ENCODE assay signal across 8 cellular contexts in the genomic region with DNA sequence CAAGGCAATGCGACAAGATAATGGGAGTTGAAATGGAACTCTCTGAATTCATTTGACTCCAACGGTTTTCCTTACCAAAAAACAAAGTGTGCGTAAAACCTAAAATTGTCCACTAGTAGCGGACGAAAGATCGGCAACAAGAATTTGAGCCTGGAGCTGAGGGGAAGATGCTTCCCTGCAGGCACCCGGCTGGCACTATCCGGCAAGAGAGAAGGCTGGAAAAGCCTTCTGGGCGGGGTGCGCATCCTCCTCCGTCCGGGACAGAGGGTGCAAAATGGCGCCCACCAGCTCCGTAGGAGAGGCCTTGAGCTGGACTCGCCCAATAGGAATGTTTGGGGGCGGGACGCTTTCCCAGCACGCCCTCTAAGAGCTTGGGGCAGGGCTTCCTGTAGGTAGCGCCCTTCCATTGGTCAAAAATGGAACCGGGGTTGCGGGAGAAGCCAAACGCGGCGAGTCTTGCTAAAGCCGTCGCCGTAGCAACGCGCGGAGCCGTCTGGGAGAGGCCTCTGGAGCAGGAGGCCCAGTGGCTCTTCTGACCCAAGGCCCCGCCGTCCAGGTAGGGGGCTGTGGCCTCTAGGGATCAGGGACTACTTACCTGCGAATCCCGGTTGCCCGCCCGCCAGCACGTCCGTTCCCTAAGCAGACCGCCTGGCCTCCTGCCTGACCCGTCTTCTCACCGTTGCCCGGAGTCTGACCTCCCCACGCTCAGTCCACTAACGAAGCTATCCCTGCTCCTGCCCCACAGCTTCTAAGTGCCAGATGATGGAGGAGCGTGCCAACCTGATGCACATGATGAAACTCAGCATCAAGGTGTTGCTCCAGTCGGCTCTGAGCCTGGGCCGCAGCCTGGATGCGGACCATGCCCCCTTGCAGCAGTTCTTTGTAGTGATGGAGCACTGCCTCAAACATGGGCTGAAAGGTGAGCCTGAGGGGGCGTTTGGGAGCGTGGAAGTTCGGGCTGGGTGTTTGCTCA. TPM values are rescaled to one million over a fixed set of nuclear protein-coding genes. Genes with fewer than 3 reads are reported as not detected.
DNase-seq lines count a peak whose midpoint lies in the region; ATAC-seq and TF ChIP-seq lines count a peak whose summit lies in the region.

No MANE protein-coding gene starts in this region.

- peaks cover 7% of the 10 kb centered on the region for H4K20me1 ChIP-seq in osteoblast (ENCODE audit: insufficient read depth, low read length)

- H3K27ac ChIP-seq in osteoblast (ENCODE audit: low read depth, low read length), result peak overlapping the region; percentile 72
- peak overlapping the region; percentile 82 to 83 for H3K27ac ChIP-seq in testis

- TF ChIP-seq CTCF in osteoblast (IDR thresholded peaks at IDR 0.05; ENCODE audit: extremely low read depth, low read depth, low read length) (no peak), testis (IDR thresholded peaks at IDR 0.05) (peak in 1 of 3 experiments; percentile 20)

- H3K4me3 Mint-ChIP-seq in activated naive CD8-positive, alpha-beta T cell treated with anti-CD3 and anti-CD28 coated beads, Interleukin-2, amount 10 ng/mL, durations not matched to agents 7 days and 5 days, result peak overlapping the region; percentile 85

- H3K4me3 ChIP-seq in osteoblast (ENCODE audit: insufficient read depth, low read length), result peak overlapping the region; percentile 87
- peak overlapping the region; percentile 61 to 65 for H3K4me3 ChIP-seq in testis

- ATAC-seq in GM21381 (IDR thresholded peaks at IDR 0.05; ENCODE audit: unreplicated experiment), result peak; percentile 98
- ATAC-seq in activated naive CD8-positive, alpha-beta T cell treated with anti-CD3 and anti-CD28 coated beads, Interleukin-2, amount 10 ng/mL, durations not matched to agents 7 days and 5 days (ENCODE audit: low read depth), result peak; percentile 100

- intact Hi-C loops in head of caudate nucleus (cut with DNase I) (loop anchor here (10.0 kb wide), 1 partner anchor 65 kb away; the partner anchor contains the start of gene HNRNPH1), testis (cut with DNase I; ENCODE audit: low total_unique reads) (no loop called here)

- H3K27me3 ChIP-seq in osteoblast (ENCODE audit: insufficient read depth, low read length) (no peaks in the 10 kb centered on the region), testis (no peaks in the 10 kb centered on the region)

- 2 to 6% methylated on average over 25 to 43 of the region's 52 CpGs for WGBS in testis, 2 donors

- POLR2A ChIA-PET in activated naive CD8-positive, alpha-beta T cell treated with anti-CD3 and anti-CD28 coated beads, Interleukin-2, amount 10 ng/mL, durations not matched to agents 7 days and 5 days (lab: Charles Lee), result interaction anchor here (0.5 to 2.9 kb wide), 6 partner anchors 9 to 500 kb away, joined by 3 to 29 read pairs (median 4); partner anchors contain the start of genes HNRNPH1, RUFY1 and ZNF354C

- TF ChIP-seq POLR2A in testis (IDR thresholded peaks at IDR 0.05), result peak; percentile 80

- H3K9me3 ChIP-seq in osteoblast (ENCODE audit: low read depth, low read length) (no peaks in the 10 kb centered on the region), testis (no peaks in the 10 kb centered on the region)

- peaks cover 6% of the 10 kb centered on the region for H3K4me1 ChIP-seq in osteoblast (ENCODE audit: insufficient read depth, low read length)
- H3K4me1 ChIP-seq in testis, result no peaks in the 10 kb centered on the region

- H3K27me3 Mint-ChIP-seq in activated naive CD8-positive, alpha-beta T cell treated with anti-CD3 and anti-CD28 coated beads, Interleukin-2, amount 10 ng/mL, durations not matched to agents 7 days and 5 days, result no peaks in the 10 kb centered on the region

- peaks cover 65% of the 10 kb centered on the region for H3K79me2 ChIP-seq in osteoblast (ENCODE audit: insufficient read depth, low read length)

- H3K4me1 Mint-ChIP-seq in activated naive CD8-positive, alpha-beta T cell treated with anti-CD3 and anti-CD28 coated beads, Interleukin-2, amount 10 ng/mL, durations not matched to agents 7 days and 5 days, result peaks cover 9% of the 10 kb centered on the region

- peak overlapping the region; percentile 78 for H3K27ac Mint-ChIP-seq in activated naive CD8-positive, alpha-beta T cell treated with anti-CD3 and anti-CD28 coated beads, Interleukin-2, amount 10 ng/mL, durations not matched to agents 7 days and 5 days

- H2AFZ ChIP-seq in osteoblast (ENCODE audit: low read length), result peak overlapping the region; percentile 94

- H3K9me3 Mint-ChIP-seq in activated naive CD8-positive, alpha-beta T cell treated with anti-CD3 and anti-CD28 coated beads, Interleukin-2, amount 10 ng/mL, durations not matched to agents 7 days and 5 days, result no peaks in the 10 kb centered on the region

- DNase-seq in COLO829 (ENCODE audit: low spot score) (peak; percentile 95), HUDEP-2 (lab: John Stamatoyannopoulos, UW; ENCODE audit: unreplicated experiment in 76 of 76) (peak in 75 of 76 experiments; percentile 40 to 98 (median 95)), SHP77 (lab: John Stamatoyannopoulos, UW) (peak; percentile 98 to 99), head of caudate nucleus (peak; percentile 93 to 100 (median 98)), osteoblast (ENCODE audit: insufficient read length, low spot score, missing footprints) (peak; percentile 99), testis (peak; percentile 99)
- peak; percentile 81 for DNase-seq in activated naive CD8-positive, alpha-beta T cell treated with anti-CD3 and anti-CD28 coated beads, Interleukin-2, amount 10 ng/mL, durations not matched to agents 7 days and 5 days

- peaks cover 26% of the 10 kb centered on the region for H3K36me3 ChIP-seq in osteoblast (ENCODE audit: insufficient read depth, low read length)
- H3K36me3 ChIP-seq in testis (ENCODE audit: low read depth, missing control alignments), result no peaks in the 10 kb centered on the region

- peaks cover 23% of the 10 kb centered on the region for H3K36me3 Mint-ChIP-seq in activated naive CD8-positive, alpha-beta T cell treated with anti-CD3 and anti-CD28 coated beads, Interleukin-2, amount 10 ng/mL, durations not matched to agents 7 days and 5 days

- H3K4me2 ChIP-seq in osteoblast (ENCODE audit: insufficient read depth, low read length), result peak overlapping the region; percentile 90

RNA-seq across cellular contexts. Expression of gene RUFY1, which starts 9.2 kb away (rescaled TPM):
- total RNA-seq in activated naive CD8-positive, alpha-beta T cell treated with anti-CD3 and anti-CD28 coated beads, Interleukin-2, amount 10 ng/mL, durations not matched to agents 7 days and 5 days, result 10 to 100 TPM; 43.0 to 48.9 TPM
- total RNA-seq in osteoblast (51.8 and 54.2 TPM in 2 replicates), testis (10 to 100 TPM; 47.0 to 51.2 TPM)
- polyA plus RNA-seq in testis (ENCODE audit: insufficient read depth, low read depth, low replicate concordance), result 28.6 TPM

Comparison
In these comparisons a context has a peak if more than half of its experiments do, and no peak if none do; other contexts are left out.
1. Peak in every context shown above with its lines: DNase-seq, ATAC-seq, H3K4me3 ChIP-seq and H3K27ac ChIP-seq.